Comparison of ENCODE assay signal across 9 cellular contexts in the genomic region with DNA sequence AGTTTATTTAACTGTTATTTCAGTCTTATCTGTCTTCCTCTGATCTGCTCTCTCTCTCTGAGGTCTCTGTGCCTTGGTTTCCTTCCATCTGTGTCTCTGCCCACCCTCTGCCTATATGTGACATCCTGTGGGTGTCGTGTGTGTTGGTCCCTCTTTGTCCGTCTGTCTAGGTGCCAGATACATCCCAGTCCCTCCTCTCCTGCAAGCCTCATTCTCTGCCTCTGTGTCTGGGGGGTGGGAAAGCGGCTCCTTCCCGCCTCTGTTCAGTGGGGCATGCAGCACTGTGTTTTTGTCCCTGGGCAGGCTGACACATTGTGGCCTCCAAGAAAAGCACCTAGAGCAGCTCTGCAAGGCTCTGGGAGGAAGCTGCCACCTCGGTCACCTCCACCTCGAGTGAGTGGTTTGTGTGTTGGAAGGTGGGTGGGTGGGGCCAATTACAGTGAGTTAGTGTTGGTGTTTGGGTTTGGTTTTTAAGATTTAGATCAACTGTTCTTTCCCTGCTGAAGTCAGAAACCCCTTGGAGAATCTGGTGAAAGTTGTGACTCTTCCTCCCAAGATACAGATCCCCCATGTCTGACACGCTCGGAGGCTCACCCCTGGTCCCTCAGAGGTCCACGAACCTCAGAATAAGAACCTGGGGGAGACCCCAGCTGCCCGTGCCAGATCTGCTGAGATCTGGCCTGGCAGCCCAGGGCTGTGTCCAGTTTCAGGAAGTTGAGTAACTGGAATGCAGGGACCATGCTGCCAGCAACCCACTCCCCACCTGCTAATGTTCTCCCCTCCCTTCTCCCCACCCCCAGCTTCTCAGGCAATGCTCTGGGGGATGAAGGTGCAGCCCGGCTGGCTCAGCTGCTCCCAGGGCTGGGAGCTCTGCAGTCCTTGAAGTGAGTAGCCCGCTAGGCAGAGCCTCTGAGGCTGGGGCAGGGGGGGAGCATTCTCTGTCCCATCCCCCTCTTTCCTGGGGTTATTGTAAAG. TPM values are rescaled to one million over a fixed set of nuclear protein-coding genes. Genes with fewer than 3 reads are reported as not detected.
A peak's percentile ranks its signal among the peaks of the same experiment; 100 is the strongest.
DNase-seq lines count a peak whose midpoint lies in the region; ATAC-seq and TF ChIP-seq lines count a peak whose summit lies in the region.
"Had no signal": no experiment of that assay in that cellular context is flagged by ENCODE, and none has a peak within 500 bp of the region (broad histone marks: within the 10 kb centered on the region; RNA-seq: fewer than 3 reads in every experiment).

No MANE protein-coding gene starts in this region.

- H3K27me3 ChIP-seq in esophagus squamous epithelium, result no peaks in the 10 kb centered on the region

- H3K36me3 Mint-ChIP-seq in stimulated activated naive B cell treated with anti-CD40 and anti-IgM and Interleukin-4, amounts not matched to agents 10 μg/mL and 1 μg/mL and 100 μg/mL, for 72 hours, result peaks cover 65 to 81% of the 10 kb centered on the region in 2 donors

- peak overlapping the region; percentile 52 to 67 for H3K4me3 Mint-ChIP-seq in stimulated activated naive B cell treated with anti-CD40 and anti-IgM and Interleukin-4, amounts not matched to agents 10 μg/mL and 1 μg/mL and 100 μg/mL, for 72 hours

- ATAC-seq in GM18502 (IDR thresholded peaks at IDR 0.05; ENCODE audit: poor library complexity, unreplicated experiment), result peak; percentile 40
- ATAC-seq in HG02840 (IDR thresholded peaks at IDR 0.05; ENCODE audit: low FRiP score, unreplicated experiment), result peak; percentile 18
- ATAC-seq in stimulated activated naive B cell treated with anti-CD40 and anti-IgM and Interleukin-4, amounts not matched to agents 10 μg/mL and 1 μg/mL and 100 μg/mL, for 72 hours (replicated peaks), result peak; percentile 65
- ATAC-seq: HCT116 had no signal

- peak overlapping the region in 3 of 4 donors; percentile 3 to 60 (median 58) for H3K27ac ChIP-seq in esophagus squamous epithelium

- H3K4me3 ChIP-seq in esophagus squamous epithelium, result peak overlapping the region in 1 of 4 donors; percentile 23

- H3K27me3 Mint-ChIP-seq in stimulated activated naive B cell treated with anti-CD40 and anti-IgM and Interleukin-4, amounts not matched to agents 10 μg/mL and 1 μg/mL and 100 μg/mL, for 72 hours, result no peaks in the 10 kb centered on the region

- peak overlapping the region; percentile 97 for H3K27ac Mint-ChIP-seq in stimulated activated naive B cell treated with anti-CD40 and anti-IgM and Interleukin-4, amounts not matched to agents 10 μg/mL and 1 μg/mL and 100 μg/mL, for 72 hours

- WGBS in esophagus squamous epithelium, 2 donors, result 63 to 74% methylated on average over 3 to 6 of the region's 12 CpGs

- no peaks in the 10 kb centered on the region for H3K9me3 ChIP-seq in esophagus squamous epithelium

- intact Hi-C loops in esophagus squamous epithelium (cut with DNase I), result loop anchor here (10.0 kb wide), 1 partner anchor 167 kb away; no protein-coding TSS in a partner anchor

- DNase-seq in activated CD4-positive, CD25-positive, alpha-beta regulatory T cell treated with anti-CD3 and anti-CD28 coated beads, Interleukin-2, amount 50 U/mL, for 72 hours, result peak; percentile 76
- no peak for DNase-seq in esophagus squamous epithelium (lab: John Stamatoyannopoulos, UW)
- peak; percentile 83 for DNase-seq in stimulated activated naive B cell treated with anti-CD40 and anti-IgM and Interleukin-4, amounts not matched to agents 10 μg/mL and 1 μg/mL and 100 μg/mL, for 72 hours
- no peak for DNase-seq in NCI-H1694 (lab: John Stamatoyannopoulos, UW)
- DNase-seq in NCI-H1930 (lab: John Stamatoyannopoulos, UW), result no peak
- no peak for DNase-seq in MV-4-11 (lab: John Stamatoyannopoulos, UW)

- peaks cover 72 to 97% of the 10 kb centered on the region in 2 donors for H3K4me1 Mint-ChIP-seq in stimulated activated naive B cell treated with anti-CD40 and anti-IgM and Interleukin-4, amounts not matched to agents 10 μg/mL and 1 μg/mL and 100 μg/mL, for 72 hours

- H3K36me3 ChIP-seq in esophagus squamous epithelium, result peaks cover 0 to 81% (median 18%) of the 10 kb centered on the region in 3 donors

- peaks cover 0 to 4% of the 10 kb centered on the region in 2 donors for H3K9me3 Mint-ChIP-seq in stimulated activated naive B cell treated with anti-CD40 and anti-IgM and Interleukin-4, amounts not matched to agents 10 μg/mL and 1 μg/mL and 100 μg/mL, for 72 hours

- no peak for TF ChIP-seq POLR2A in esophagus squamous epithelium (IDR thresholded peaks at IDR 0.05)

- no peak for TF ChIP-seq CTCF in esophagus squamous epithelium (IDR thresholded peaks at IDR 0.05)

- H3K4me1 ChIP-seq in esophagus squamous epithelium, result peaks cover 4 to 40% (median 14%) of the 10 kb centered on the region in 3 donors

RNA-seq across cellular contexts. Expression of a gene that starts 50.9 kb away (rescaled TPM):
- 10 to 100 TPM; 12.2 to 21.4 (median 17.8) TPM for total RNA-seq in esophagus squamous epithelium

RNA-seq across cellular contexts. Expression of a gene that starts 52.1 kb away (rescaled TPM):
- 10 to 100 TPM in 3 of 4 donors, 1 to 10 TPM in 1; 7.7 to 25.2 (median 14.1) TPM for total RNA-seq in esophagus squamous epithelium

Comparison
In these comparisons a context has a peak if more than half of its experiments do, and no peak if none do; other contexts are left out.
1. DNase-seq: peak in activated CD4-positive, CD25-positive, alpha-beta regulatory T cell treated with anti-CD3 and anti-CD28 coated beads, Interleukin-2, amount 50 U/mL, for 72 hours (single experiment) and stimulated activated naive B cell treated with anti-CD40 and anti-IgM and Interleukin-4, amounts not matched to agents 10 μg/mL and 1 μg/mL and 100 μg/mL, for 72 hours (single experiment); none in esophagus squamous epithelium (single experiment), NCI-H1694 (single experiment), NCI-H1930 (0 of 2) and MV-4-11 (single experiment).
2. Peak in every context shown above with its lines, with median percentiles within 50 percentile points of each other: ATAC-seq.